Comparison of ENCODE assay signal across 13 cellular contexts in the genomic region with DNA sequence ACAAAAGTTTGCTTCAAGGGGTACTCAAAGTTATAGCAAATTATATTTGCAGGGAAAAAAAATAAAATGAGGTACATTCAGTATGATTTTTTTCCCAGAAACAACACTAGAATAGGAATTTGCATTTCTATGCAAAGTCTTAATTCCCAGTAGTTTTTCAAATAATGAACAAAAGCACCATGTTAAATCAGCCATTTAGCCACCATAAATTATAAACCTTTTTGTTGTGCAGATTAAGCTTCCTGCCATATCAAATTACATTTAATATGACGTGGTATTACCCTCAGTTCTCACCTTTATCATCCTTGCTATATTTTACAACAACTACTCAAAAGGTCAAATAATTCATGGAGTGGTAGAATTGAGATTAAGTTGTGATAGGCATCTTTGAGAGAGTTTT.
DNase-seq lines count a peak whose midpoint lies in the region; ATAC-seq and TF ChIP-seq lines count a peak whose summit lies in the region.
"Had no signal": no experiment of that assay in that cellular context is flagged by ENCODE, and none has a peak within 500 bp of the region (broad histone marks: within the 10 kb centered on the region; RNA-seq: fewer than 3 reads in every experiment).

No MANE protein-coding gene starts in this region.

- no peak overlapping the region for H3K9ac ChIP-seq in KMS-11
- H3K9ac ChIP-seq: BLaER1 treated with 17β-estradiol and CSF1 and Interleukin-3, amounts not matched to agents 10 nM and 100 nM had no signal

- no peaks in the 10 kb centered on the region for H4K20me1 ChIP-seq in KMS-11 (ENCODE audit: insufficient read depth)
- H4K20me1 ChIP-seq: BLaER1 treated with 17β-estradiol and CSF1 and Interleukin-3, amounts not matched to agents 10 nM and 100 nM had no signal

- H3K4me1 ChIP-seq in heart left ventricle (peaks cover 9 to 93% (median 66%) of the 10 kb centered on the region in 12 donors), KMS-11 (ENCODE audit: low read depth, poor library complexity, severe bottlenecking) (peaks cover 82% of the 10 kb centered on the region), ascending aorta (peaks cover 5 to 44% of the 10 kb centered on the region in 2 donors)

- no peaks in the 10 kb centered on the region for H3K79me2 ChIP-seq in KMS-11 (ENCODE audit: insufficient read depth, low read depth)

- peak overlapping the region; percentile 9; the same call in 1 of the 2 replicates for H3K4me2 ChIP-seq in KMS-11

- 33 to 52% (median 43%) methylated on average over 1 of the region's 1 CpG for WGBS in heart left ventricle, 4 donors

- H3K27me3 ChIP-seq in heart left ventricle = no peaks in the 10 kb centered on the region
- H3K27me3 ChIP-seq in KMS-11 (ENCODE audit: insufficient read depth, low read depth) = no peaks in the 10 kb centered on the region
- no peaks in the 10 kb centered on the region for H3K27me3 ChIP-seq in ascending aorta
- H3K27me3 ChIP-seq: BLaER1 treated with 17β-estradiol and CSF1 and Interleukin-3, amounts not matched to agents 10 nM and 100 nM had no signal

- no peak overlapping the region for H3K4me3 ChIP-seq in heart left ventricle
- H3K4me3 ChIP-seq in KMS-11 (IDR thresholded peaks at IDR 0.05; ENCODE audit: insufficient read depth, low read depth, low read length) = no peak overlapping the region
- no peak overlapping the region for H3K4me3 ChIP-seq in ascending aorta
- H3K4me3 ChIP-seq: BLaER1 treated with 17β-estradiol and CSF1 and Interleukin-3, amounts not matched to agents 10 nM and 100 nM had no signal

- intact Hi-C loops in heart left ventricle (cut with DNase I) = loop anchor here in 1 of 10 donors (5.0 kb wide), 1 partner anchor 48 kb away; no protein-coding TSS in a partner anchor
- intact Hi-C loops in left cardiac atrium (cut with DNase I) = loop anchor here in 1 of 2 donors (5.0 kb wide), 1 partner anchor 48 kb away; no protein-coding TSS in a partner anchor
- intact Hi-C loops in ascending aorta (cut with DNase I) = no loop called here

- H3K9me3 ChIP-seq in heart left ventricle (no peaks in the 10 kb centered on the region), ascending aorta (no peaks in the 10 kb centered on the region)

- H3K27ac ChIP-seq in heart left ventricle = peak overlapping the region in 10 of 12 donors; percentile 29 to 83 (median 76)
- no peak overlapping the region for H3K27ac ChIP-seq in KMS-11
- H3K27ac ChIP-seq in ascending aorta = peak overlapping the region; percentile 5 to 66
- H3K27ac ChIP-seq: BLaER1 treated with 17β-estradiol and CSF1 and Interleukin-3, amounts not matched to agents 10 nM and 100 nM had no signal

- TF ChIP-seq CTCF in heart left ventricle (IDR thresholded peaks at IDR 0.05) (no peak), KMS-11 (conservative IDR thresholded peaks at IDR 0.05; ENCODE audit: low read depth, low read length) (no peak), ascending aorta (IDR thresholded peaks at IDR 0.05) (no peak)

- DNase-seq in heart left ventricle (no peak), left cardiac atrium (no peak), NCI-H69 (lab: John Stamatoyannopoulos, UW) (peak; percentile 41), ascending aorta (ENCODE audit: low spot score in 2 of 2) (no peak), SK-N-DZ (ENCODE audit: low spot score) (no peak), islet precursor cell (no peak)
- DNase-seq: ACHN; CD4-positive, CD25-positive, alpha-beta regulatory T cell; DMS53; GF-D8 had no signal

- H3K36me3 ChIP-seq in heart left ventricle = no peaks in the 10 kb centered on the region
- H3K36me3 ChIP-seq in KMS-11 (ENCODE audit: insufficient read depth) = no peaks in the 10 kb centered on the region
- H3K36me3 ChIP-seq in ascending aorta = no peaks in the 10 kb centered on the region
- H3K36me3 ChIP-seq: BLaER1 treated with 17β-estradiol and CSF1 and Interleukin-3, amounts not matched to agents 10 nM and 100 nM had no signal

- ATAC-seq in heart left ventricle (no peak), left cardiac atrium (no peak), GM19455 (IDR thresholded peaks at IDR 0.05; ENCODE audit: unreplicated experiment) (no peak)

- H2AFZ ChIP-seq in KMS-11 (ENCODE audit: low read depth) = no peak overlapping the region

- TF ChIP-seq POLR2A in heart left ventricle (IDR thresholded peaks at IDR 0.05) = no peak
